In the genomic region with DNA sequence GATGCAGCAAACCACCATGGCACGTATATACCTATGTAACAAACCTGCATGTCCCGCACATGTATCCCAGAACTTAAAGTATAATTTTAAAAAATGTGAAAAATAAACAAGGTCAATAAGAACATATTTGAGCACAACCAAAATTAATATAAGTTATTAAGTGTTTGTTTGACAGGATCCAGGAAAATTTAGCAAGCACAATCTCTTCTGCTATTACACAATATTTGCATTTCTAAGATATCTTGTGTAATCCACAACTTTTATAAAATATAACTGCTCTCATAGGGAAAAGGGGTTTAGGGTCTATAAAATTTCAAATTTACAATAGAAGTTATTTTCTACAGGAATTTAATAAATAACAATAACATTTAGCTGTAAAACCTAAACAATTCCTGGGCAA, we compare ENCODE assay signal across 30 cellular contexts. TPM values are rescaled to one million over a fixed set of nuclear protein-coding genes. Genes with fewer than 3 reads are reported as not detected.
"Had no signal": no experiment of that assay in that cellular context is flagged by ENCODE, and none has a peak within 500 bp of the region (broad histone marks: within the 10 kb centered on the region; RNA-seq: fewer than 3 reads in every experiment).

No MANE protein-coding gene starts in this region.

- H3K4me3 ChIP-seq: esophagus muscularis mucosa, gastrocnemius medialis had no signal

- H3K4me1 ChIP-seq: foreskin keratinocyte, gastrocnemius medialis had no signal

- H3K36me3 ChIP-seq: esophagus muscularis mucosa, gastrocnemius medialis had no signal

- ATAC-seq: activated CD4-positive, alpha-beta T cell treated with anti-CD3 and anti-CD28 coated beads for 36 hours; activated CD8-positive, alpha-beta memory T cell treated with anti-CD3 and anti-CD28 coated beads, Interleukin-2, amount 10 ng/mL, durations not matched to agents 7 days and 5 days; activated CD8-positive, alpha-beta T cell treated with anti-CD3 and anti-CD28 coated beads, Interleukin-2, amount 10 ng/mL, durations not matched to agents 7 days and 5 days; activated naive CD8-positive, alpha-beta T cell treated with anti-CD3 and anti-CD28 coated beads, Interleukin-2, amount 50 U/mL, for 24 hours; foreskin keratinocyte; gastrocnemius medialis had no signal

- FAIRE-seq: astrocyte, colon had no signal

- H3K27ac ChIP-seq: esophagus muscularis mucosa, foreskin keratinocyte, gastrocnemius medialis had no signal

- DNase-seq: activated CD4-positive, alpha-beta memory T cell treated with anti-CD3 and anti-CD28 coated beads for 36 hours; activated CD4-positive, alpha-beta T cell treated with anti-CD3 and anti-CD28 coated beads for 36 hours; activated CD4-positive, alpha-beta T cell treated with anti-CD3 and anti-CD28 coated beads, Interleukin-2, amount 10 ng/mL, durations not matched to agents 24 days and 14 days; activated CD4-positive, CD25-positive, alpha-beta regulatory T cell; activated CD4-positive, CD25-positive, alpha-beta regulatory T cell treated with anti-CD3 and anti-CD28 coated beads, Interleukin-2, amount 50 U/mL, for 72 hours; activated CD8-positive, alpha-beta memory T cell treated with anti-CD3 and anti-CD28 coated beads, Interleukin-2, amount 10 ng/mL, durations not matched to agents 7 days and 5 days; activated CD8-positive, alpha-beta memory T cell treated with anti-CD3 and anti-CD28 coated beads, Interleukin-2, amount 50 U/mL, for 4 hours; activated CD8-positive, alpha-beta T cell treated with anti-CD3 and anti-CD28 coated beads, Interleukin-2, amount 10 ng/mL, durations not matched to agents 7 days and 5 days; activated effector memory CD4-positive, alpha-beta T cell treated with anti-CD3 and anti-CD28 coated beads, Interleukin-2, amount 50 U/mL, for 16 hours; activated naive CD4-positive, alpha-beta T cell treated with anti-CD3 and anti-CD28 coated beads for 36 hours; activated naive CD8-positive, alpha-beta T cell treated with anti-CD3 and anti-CD28 coated beads for 36 hours; activated naive CD8-positive, alpha-beta T cell treated with anti-CD3 and anti-CD28 coated beads, Interleukin-2, amount 50 U/mL, for 24 hours; activated T-cell treated with anti-CD3 and anti-CD28 coated beads, Interleukin-2, amount 50 U/mL, for 1 hour; activated T-cell treated with anti-CD3 and anti-CD28 coated beads, Interleukin-2, amount 50 U/mL, for 48 hours; amniotic stem cell; anterior cingulate cortex; caudate nucleus; cortex of kidney; effector CD8-positive, alpha-beta T cell; foreskin keratinocyte; gastrocnemius medialis; glutamatergic neuron; T-helper 1 cell; T-helper 2 cell had no signal

- H3K27me3 ChIP-seq: esophagus muscularis mucosa, foreskin keratinocyte, gastrocnemius medialis had no signal

- H3K9me3 ChIP-seq: esophagus muscularis mucosa, gastrocnemius medialis had no signal

RNA-seq across cellular contexts. Expression of a gene that starts 22.7 kb away (rescaled TPM):
- total RNA-seq: activated CD4-positive, alpha-beta T cell treated with anti-CD3 and anti-CD28 coated beads, Interleukin-2, amount 10 ng/mL, durations not matched to agents 24 days and 14 days; activated CD8-positive, alpha-beta memory T cell treated with anti-CD3 and anti-CD28 coated beads for 36 hours; activated CD8-positive, alpha-beta T cell treated with anti-CD3 and anti-CD28 coated beads, Interleukin-2, amount 10 ng/mL, durations not matched to agents 7 days and 5 days; activated naive CD4-positive, alpha-beta T cell treated with anti-CD3 and anti-CD28 coated beads for 36 hours; activated naive CD8-positive, alpha-beta T cell treated with anti-CD3 and anti-CD28 coated beads for 36 hours; activated T-helper 1 cell treated with anti-CD3 and anti-CD28 coated beads, Interleukin-12 subunit alpha, Interleukin-12 subunit beta, Interleukin-2, Interleukin-4 antibody, amounts not matched to agents 30 ng/mL and 10 ng/mL and 1 ng/mL, durations not matched to agents 14 hours and 24 hours and 36 hours; activated T-helper 2 cell treated with anti-CD3 and anti-CD28 coated beads, Interferon-gamma antibody, Interleukin-2, Interleukin-4, amounts not matched to agents 10 μg/mL and 5 μg/mL and 100 μg/mL, durations not matched to agents 14 hours and 24 hours and 36 hours had no signal
